ENCODE assay signal across 27 cellular contexts in the genomic region with DNA sequence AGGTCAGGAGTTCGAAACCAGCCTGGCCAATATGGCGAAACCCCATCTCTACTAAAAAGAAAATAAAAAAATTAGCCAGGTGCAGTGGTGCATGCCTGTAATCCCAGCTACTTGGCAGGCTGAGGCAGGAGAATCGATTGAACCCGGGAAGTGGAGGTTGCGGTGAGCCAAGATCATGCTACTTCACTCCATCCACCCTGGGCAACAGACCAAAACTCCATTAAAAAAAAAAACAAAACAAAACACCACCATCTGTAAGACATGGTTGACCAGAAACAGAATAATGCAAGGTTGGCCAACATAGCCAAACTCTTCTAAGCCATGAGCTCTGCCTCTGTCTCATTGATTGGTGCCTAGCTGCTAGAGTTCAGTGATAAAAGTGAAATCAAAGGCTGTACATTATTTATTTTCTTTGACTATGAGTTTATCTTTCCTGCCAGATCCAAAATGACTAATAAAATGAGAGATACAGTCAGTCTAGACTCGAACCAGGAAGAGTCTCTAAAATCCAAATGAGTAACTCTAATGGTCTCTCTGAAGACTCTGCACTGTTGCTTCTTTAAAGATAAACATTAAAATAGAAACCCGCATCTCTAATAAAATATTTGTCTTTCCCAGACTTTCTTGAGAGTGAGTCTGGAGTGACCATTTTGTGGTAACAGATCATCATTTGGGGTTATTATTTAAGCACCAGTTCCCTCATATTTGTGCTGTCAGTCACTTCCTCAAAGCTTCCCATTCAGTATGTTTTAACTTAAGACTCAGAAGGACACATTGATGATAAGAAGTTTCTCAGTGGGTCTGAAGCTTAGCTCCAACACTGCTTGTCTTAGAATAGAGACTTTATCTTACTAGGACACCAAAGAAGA.
DNase-seq lines count a peak whose midpoint lies in the region; ATAC-seq, FAIRE-seq and TF ChIP-seq lines count a peak whose summit lies in the region.
"Had no signal": no experiment of that assay in that cellular context is flagged by ENCODE, and none has a peak within 500 bp of the region (broad histone marks: within the 10 kb centered on the region; RNA-seq: fewer than 3 reads in every experiment).

No MANE protein-coding gene starts in this region.

- H3K9me3 ChIP-seq in OCI-LY3 (ENCODE audit: insufficient read depth, low read length) (no peaks in the 10 kb centered on the region), endothelial cell of umbilical vein (replicated peaks; ENCODE audit: control insufficient read depth, insufficient read depth, low read length) (no peaks in the 10 kb centered on the region)
- H3K9me3 ChIP-seq: gastroesophageal sphincter had no signal

- H4K20me1 ChIP-seq in OCI-LY3 (ENCODE audit: insufficient read depth, low read length) = no peaks in the 10 kb centered on the region
- no peaks in the 10 kb centered on the region for H4K20me1 ChIP-seq in endothelial cell of umbilical vein (replicated peaks; ENCODE audit: control insufficient read depth, extremely low read depth, insufficient read depth, low read length)

- peak; percentile 70 for FAIRE-seq in endothelial cell of umbilical vein (lab: Jason Lieb, UNC)

- peak overlapping the region; percentile 69 for H3K9ac ChIP-seq in OCI-LY3 (ENCODE audit: low read length)
- no peak overlapping the region for H3K9ac ChIP-seq in endothelial cell of umbilical vein (replicated peaks; ENCODE audit: extremely low read depth, insufficient read depth, low read length)

- no peaks in the 10 kb centered on the region for H3K36me3 Mint-ChIP-seq in activated CD4-positive, alpha-beta T cell treated with anti-CD3 and anti-CD28 coated beads, Interleukin-2, amount 10 ng/mL, durations not matched to agents 24 days and 14 days (ENCODE audit: low read depth)
- H3K36me3 Mint-ChIP-seq: activated naive CD8-positive, alpha-beta T cell treated with anti-CD3 and anti-CD28 coated beads, Interleukin-2, amount 10 ng/mL, durations not matched to agents 7 days and 5 days; mesothelial cell of epicardium; natural killer cell treated with Interleukin-12 subunit alpha and Interleukin-12 subunit beta and Interleukin-15 and Interleukin-18, amount 100 ng/mL, for 72 hours; T-cell; type B pancreatic cell had no signal

- POLR2A ChIA-PET in endothelial cell of umbilical vein (lab: Charles Lee) = no interaction called here

- no TSS peak for BruUV-seq in endothelial cell of umbilical vein (replicated peaks; lab: Mats Ljungman, UMichigan)

- no peaks in the 10 kb centered on the region for H3K27me3 ChIP-seq in OCI-LY3 (ENCODE audit: low read depth, low read length)
- peaks cover 6 to 10% of the 10 kb centered on the region in 2 experiments for H3K27me3 ChIP-seq in endothelial cell of umbilical vein (ENCODE audit: control insufficient read depth in 2 of 2, insufficient read depth in 2 of 2, low read length in 2 of 2)
- H3K27me3 ChIP-seq: cardiac muscle cell, gastroesophageal sphincter had no signal

- TF ChIP-seq POLR2A in endothelial cell of umbilical vein (IDR thresholded peaks at IDR 0.05; ENCODE audit: low read depth, low read length) = no peak

- H3K36me3 ChIP-seq in OCI-LY3 (replicated peaks; ENCODE audit: low read depth, low read length) = no peaks in the 10 kb centered on the region
- no peaks in the 10 kb centered on the region for H3K36me3 ChIP-seq in endothelial cell of umbilical vein (ENCODE audit: control insufficient read depth in 2 of 2, extremely low read depth in 1 of 2, insufficient read depth in 2 of 2, low read length in 2 of 2)
- H3K36me3 ChIP-seq: cardiac muscle cell, gastroesophageal sphincter had no signal

- H3K27me3 Mint-ChIP-seq in activated CD4-positive, alpha-beta T cell treated with anti-CD3 and anti-CD28 coated beads, Interleukin-2, amount 10 ng/mL, durations not matched to agents 24 days and 14 days = no peaks in the 10 kb centered on the region
- H3K27me3 Mint-ChIP-seq: activated naive CD8-positive, alpha-beta T cell treated with anti-CD3 and anti-CD28 coated beads, Interleukin-2, amount 10 ng/mL, durations not matched to agents 7 days and 5 days; CD4-positive, alpha-beta T cell; stimulated activated naive CD8-positive, alpha-beta T cell treated with anti-CD3 and anti-CD28 coated beads, Interleukin-15, amount 100 ng/mL, for 72 hours; T-cell had no signal

- H3K4me1 Mint-ChIP-seq in activated CD4-positive, alpha-beta T cell treated with anti-CD3 and anti-CD28 coated beads, Interleukin-2, amount 10 ng/mL, durations not matched to agents 24 days and 14 days = no peaks in the 10 kb centered on the region
- H3K4me1 Mint-ChIP-seq: activated naive CD8-positive, alpha-beta T cell treated with anti-CD3 and anti-CD28 coated beads, Interleukin-2, amount 10 ng/mL, durations not matched to agents 7 days and 5 days; mesothelial cell of epicardium; T-cell had no signal

- H3K79me2 ChIP-seq in OCI-LY3 (ENCODE audit: low read length) (no peaks in the 10 kb centered on the region), endothelial cell of umbilical vein (ENCODE audit: control insufficient read depth, insufficient read depth, low read length) (no peaks in the 10 kb centered on the region)

- H3K9me1 ChIP-seq in endothelial cell of umbilical vein (replicated peaks; ENCODE audit: control insufficient read depth, extremely low read depth, insufficient read depth, low read length) = no peaks in the 10 kb centered on the region

- dilution Hi-C loops in endothelial cell of umbilical vein (cut with MboI; ENCODE audit: extremely low pct_ligation_motif_present, low sequenced_read_pairs) = no loop called here

- TF ChIP-seq CTCF in OCI-LY3 (IDR thresholded peaks at IDR 0.05; ENCODE audit: low read depth, low read length) (no peak), endothelial cell of umbilical vein (IDR thresholded peaks at IDR 0.05; ENCODE audit: extremely low read depth in 1 of 2, insufficient read depth in 1 of 2, low read depth in 1 of 2, low read length in 2 of 2) (no peak)

- H3K4me3 Mint-ChIP-seq in activated CD4-positive, alpha-beta T cell treated with anti-CD3 and anti-CD28 coated beads, Interleukin-2, amount 10 ng/mL, durations not matched to agents 24 days and 14 days = no peak overlapping the region
- H3K4me3 Mint-ChIP-seq: activated naive CD8-positive, alpha-beta T cell treated with anti-CD3 and anti-CD28 coated beads, Interleukin-2, amount 10 ng/mL, durations not matched to agents 7 days and 5 days; CD4-positive, alpha-beta T cell; H9; mesothelial cell of epicardium; natural killer cell treated with Interleukin-12 subunit alpha and Interleukin-12 subunit beta and Interleukin-15 and Interleukin-18, amount 100 ng/mL, for 72 hours; stimulated activated naive CD8-positive, alpha-beta T cell treated with anti-CD3 and anti-CD28 coated beads, Interleukin-15, amount 100 ng/mL, for 72 hours; T-cell; type B pancreatic cell had no signal

- CTCF ChIA-PET in endothelial cell of umbilical vein (lab: Charles Lee) = interaction anchor here (1.0 to 4.8 kb wide), 3 partner anchors 16 to 191 kb away, joined by 4 to 30 read pairs (median 5); no protein-coding TSS in a partner anchor

- DNase-seq in H4 (ENCODE audit: low spot score) (peak; percentile 29), endothelial cell of umbilical vein (ENCODE audit: low read depth, low spot score) (peak; percentile 47), renal cortical epithelial cell (ENCODE audit: low read depth) (peak; percentile 77), iPS-NIHi7 (ENCODE audit: extremely low spot score) (no peak)
- DNase-seq in activated CD4-positive, alpha-beta T cell treated with anti-CD3 and anti-CD28 coated beads, Interleukin-2, amount 10 ng/mL, durations not matched to agents 24 days and 14 days = no peak
- DNase-seq: activated CD4-positive, alpha-beta T cell treated with anti-CD3 and anti-CD28 coated beads, Interleukin-2, amount 50 U/mL, for 1 hour; activated CD8-positive, alpha-beta memory T cell treated with anti-CD3 and anti-CD28 coated beads, Interleukin-2, amount 50 U/mL, for 4 hours; activated naive CD8-positive, alpha-beta T cell treated with anti-CD3 and anti-CD28 coated beads, Interleukin-2, amount 10 ng/mL, durations not matched to agents 7 days and 5 days; CD4-positive, alpha-beta T cell; erythroblast; H9; left cardiac atrium; NCI-H146; SHP77 treated with DMSO at 0.1 percent for 48 hours; stimulated activated CD4-positive, alpha-beta T cell treated with anti-CD3 and anti-CD28 coated beads, Interleukin-4, amount 100 ng/mL, for 1 hour; stimulated activated naive CD8-positive, alpha-beta T cell treated with anti-CD3 and anti-CD28 coated beads, Interleukin-15, amount 100 ng/mL, for 72 hours; T-cell had no signal

- ATAC-seq in HG02571 (IDR thresholded peaks at IDR 0.05; ENCODE audit: unreplicated experiment) (no peak), GM18517 (IDR thresholded peaks at IDR 0.05; ENCODE audit: unreplicated experiment) (no peak)
- ATAC-seq: gastroesophageal sphincter; natural killer cell treated with Interleukin-12 subunit alpha and Interleukin-12 subunit beta and Interleukin-15 and Interleukin-18, amount 100 ng/mL, for 72 hours; stimulated activated naive CD8-positive, alpha-beta T cell treated with anti-CD3 and anti-CD28 coated beads, Interleukin-15, amount 100 ng/mL, for 72 hours; T-cell had no signal

- no peaks in the 10 kb centered on the region for H3K9me3 Mint-ChIP-seq in activated CD4-positive, alpha-beta T cell treated with anti-CD3 and anti-CD28 coated beads, Interleukin-2, amount 10 ng/mL, durations not matched to agents 24 days and 14 days
- H3K9me3 Mint-ChIP-seq: activated naive CD8-positive, alpha-beta T cell treated with anti-CD3 and anti-CD28 coated beads, Interleukin-2, amount 10 ng/mL, durations not matched to agents 7 days and 5 days; activated T-helper 2 cell treated with anti-CD3 and anti-CD28 coated beads, Interferon-gamma antibody, Interleukin-2, Interleukin-4, amounts not matched to agents 10 μg/mL and 5 μg/mL and 100 μg/mL, durations not matched to agents 14 hours and 24 hours and 36 hours; CD4-positive, alpha-beta T cell; H9; mesothelial cell of epicardium; natural killer cell treated with Interleukin-12 subunit alpha and Interleukin-12 subunit beta and Interleukin-15 and Interleukin-18, amount 100 ng/mL, for 72 hours; stimulated activated naive CD8-positive, alpha-beta T cell treated with anti-CD3 and anti-CD28 coated beads, Interleukin-15, amount 100 ng/mL, for 72 hours; T-cell; type B pancreatic cell had no signal

- peak overlapping the region; percentile 70 for H3K4me2 ChIP-seq in OCI-LY3 (ENCODE audit: low read length)
- peak overlapping the region; percentile 64 for H3K4me2 ChIP-seq in endothelial cell of umbilical vein (ENCODE audit: insufficient read depth, low read length)

- H3K4me3 ChIP-seq in OCI-LY3 (ENCODE audit: low read length) (peak overlapping the region; percentile 56), endothelial cell of umbilical vein (replicated peaks in 1 of 3; ENCODE audit: insufficient read depth in 1 of 3, low read depth in 1 of 3, low read length in 3 of 3) (no peak overlapping the region)
- H3K4me3 ChIP-seq: cardiac muscle cell, gastroesophageal sphincter had no signal

- peaks cover 75% of the 10 kb centered on the region for H3K4me1 ChIP-seq in OCI-LY3 (ENCODE audit: low read length)
- H3K4me1 ChIP-seq in endothelial cell of umbilical vein (ENCODE audit: control insufficient read depth, extremely low read depth, insufficient read depth, low read length) = peaks cover 10% of the 10 kb centered on the region
- H3K4me1 ChIP-seq: gastroesophageal sphincter had no signal

- peak overlapping the region; percentile 50 for H2AFZ ChIP-seq in OCI-LY3 (ENCODE audit: low read depth, low read length)
- H2AFZ ChIP-seq in endothelial cell of umbilical vein (ENCODE audit: low read depth, low read length) = peak overlapping the region; percentile 23

- intact Hi-C loops in endothelial cell of umbilical vein (cut with micrococcal nuclease) = loop anchor here (5.0 kb wide), 1 partner anchor 267 kb away; no protein-coding TSS in a partner anchor
- intact Hi-C loops in activated CD4-positive, alpha-beta T cell treated with anti-CD3 and anti-CD28 coated beads, Interleukin-2, amount 10 ng/mL, durations not matched to agents 24 days and 14 days (cut with micrococcal nuclease) = no loop called here

- H3K27ac ChIP-seq in OCI-LY3 (ENCODE audit: low read length) = peak overlapping the region; percentile 94
- peak overlapping the region; percentile 43 for H3K27ac ChIP-seq in endothelial cell of umbilical vein (ENCODE audit: insufficient read depth, low read depth, low read length)
- H3K27ac ChIP-seq: cardiac muscle cell, gastroesophageal sphincter, VCaP had no signal

- H3K27ac Mint-ChIP-seq in activated CD4-positive, alpha-beta T cell treated with anti-CD3 and anti-CD28 coated beads, Interleukin-2, amount 10 ng/mL, durations not matched to agents 24 days and 14 days = no peak overlapping the region
- H3K27ac Mint-ChIP-seq: activated naive CD8-positive, alpha-beta T cell treated with anti-CD3 and anti-CD28 coated beads, Interleukin-2, amount 10 ng/mL, durations not matched to agents 7 days and 5 days; activated T-helper 2 cell treated with anti-CD3 and anti-CD28 coated beads, Interferon-gamma antibody, Interleukin-2, Interleukin-4, amounts not matched to agents 10 μg/mL and 5 μg/mL and 100 μg/mL, durations not matched to agents 14 hours and 24 hours and 36 hours; CD4-positive, alpha-beta T cell; H9; mesothelial cell of epicardium; natural killer cell treated with Interleukin-12 subunit alpha and Interleukin-12 subunit beta and Interleukin-15 and Interleukin-18, amount 100 ng/mL, for 72 hours; stimulated activated naive CD8-positive, alpha-beta T cell treated with anti-CD3 and anti-CD28 coated beads, Interleukin-15, amount 100 ng/mL, for 72 hours; T-cell; type B pancreatic cell had no signal

Comparison
In these comparisons a context has a peak if more than half of its experiments do, and no peak if none do; other contexts are left out.
1. DNase-seq: peak in H4 (single experiment), endothelial cell of umbilical vein (single experiment) and renal cortical epithelial cell (single experiment); none in iPS-NIHi7 (single experiment) and activated CD4-positive, alpha-beta T cell treated with anti-CD3 and anti-CD28 coated beads, Interleukin-2, amount 10 ng/mL, durations not matched to agents 24 days and 14 days (single experiment).